ENCODE assay signal across 7 cellular contexts in genomic region chr21:35222541-35222941, GRCh38.
A peak's percentile ranks its signal among the peaks of the same experiment; 100 is the strongest.
DNase-seq lines count a peak whose midpoint lies in the region; ATAC-seq and TF ChIP-seq lines count a peak whose summit lies in the region.

No MANE protein-coding gene starts in this region.

- CTCF ChIA-PET in T-cell (lab: Charles Lee), result interaction anchor here in 1 of 2 donors (1.1 kb wide), 1 partner anchor 11 kb away, joined by 3 read pairs; no protein-coding TSS in a partner anchor

- peaks cover 38 to 58% (median 57%) of the 10 kb centered on the region in 3 donors for H3K4me1 Mint-ChIP-seq in T-cell
- peaks cover 24% of the 10 kb centered on the region for H3K4me1 Mint-ChIP-seq in neural crest cell

- H3K4me3 Mint-ChIP-seq in T-cell (peak overlapping the region in 1 of 3 donors; percentile 41), neural crest cell (no peak overlapping the region)

- DNase-seq in T-cell (peak in 3 of 34 experiments; percentile 8 to 30 (median 11)), neural crest cell (ENCODE audit: low read depth, low spot score) (no peak), NCI-H187 (lab: John Stamatoyannopoulos, UW) (no peak)

- H3K27ac Mint-ChIP-seq in T-cell (peak overlapping the region; percentile 1 to 10), neural crest cell (ENCODE audit: unreplicated experiment) (peak overlapping the region; percentile 57)

- H3K36me3 Mint-ChIP-seq in T-cell (no peaks in the 10 kb centered on the region), neural crest cell (ENCODE audit: low read depth) (no peaks in the 10 kb centered on the region)

- peak; percentile 42 for ATAC-seq in GM18858 (IDR thresholded peaks at IDR 0.05; ENCODE audit: unreplicated experiment)
- peak; percentile 63 for ATAC-seq in HG02885 (IDR thresholded peaks at IDR 0.05; ENCODE audit: poor library complexity, unreplicated experiment)
- peak in 3 of 4 experiments; percentile 15 to 39 (median 33) for ATAC-seq in T-cell (replicated peaks in 1 of 4)
- ATAC-seq in HG02678 (IDR thresholded peaks at IDR 0.05; ENCODE audit: unreplicated experiment), result no peak
- ATAC-seq in GM21360 (IDR thresholded peaks at IDR 0.05; ENCODE audit: unreplicated experiment), result no peak

- POLR2A ChIA-PET in T-cell (lab: Charles Lee), result no interaction called here

- H3K9me3 Mint-ChIP-seq in T-cell, result no peaks in the 10 kb centered on the region
- no peaks in the 10 kb centered on the region for H3K9me3 Mint-ChIP-seq in neural crest cell

- no peak for TF ChIP-seq CTCF in neural crest cell (conservative IDR thresholded peaks at IDR 0.05)

- H3K27me3 Mint-ChIP-seq in T-cell (no peaks in the 10 kb centered on the region), neural crest cell (ENCODE audit: low read depth) (no peaks in the 10 kb centered on the region)

Comparison
In these comparisons a context has a peak if more than half of its experiments do, and no peak if none do; other contexts are left out.
1. ATAC-seq: peak in GM18858 (single experiment), HG02885 (single experiment) and T-cell (3 of 4); none in HG02678 (single experiment) and GM21360 (single experiment).